Comparison of ENCODE assay signal across 29 cellular contexts in genomic region chr20:52349806-52350205, GRCh38.
"Had no signal": no experiment of that assay in that cellular context is flagged by ENCODE, and none has a peak within 500 bp of the region (broad histone marks: within the 10 kb centered on the region; RNA-seq: fewer than 3 reads in every experiment).

No MANE protein-coding gene starts in this region.

- H3K4me1 ChIP-seq: ascending aorta, breast epithelium, colonic mucosa had no signal

- H3K9me3 ChIP-seq: breast epithelium, colonic mucosa had no signal

- H3K36me3 ChIP-seq: ascending aorta, breast epithelium, cardiac muscle cell, colonic mucosa, heart left ventricle, WERI-Rb-1 had no signal

- H3K27me3 ChIP-seq: ascending aorta, breast epithelium, cardiac muscle cell, colonic mucosa, heart left ventricle had no signal

- H3K27ac ChIP-seq: ascending aorta, breast epithelium, cardiac muscle cell, colonic mucosa, epithelial cell of prostate, heart left ventricle, WERI-Rb-1 had no signal

- H3K4me3 ChIP-seq: ascending aorta, breast epithelium, cardiac muscle cell, colonic mucosa, heart left ventricle had no signal

- DNase-seq: activated B cell treated with CpG ODN at 0.5 μM for 24 hours; activated CD4-positive, alpha-beta T cell treated with anti-CD3 and anti-CD28 coated beads for 48 hours; activated CD4-positive, alpha-beta T cell treated with anti-CD3 and anti-CD28 coated beads, Interleukin-2, amount 50 U/mL, for 1 hour; activated CD4-positive, alpha-beta T cell treated with anti-CD3 and anti-CD28 coated beads, Interleukin-2, amount 50 U/mL, for 48 hours; activated CD8-positive, alpha-beta memory T cell treated with anti-CD3 and anti-CD28 coated beads for 24 hours; activated CD8-positive, alpha-beta T cell treated with anti-CD3 and anti-CD28 coated beads for 36 hours; activated effector memory CD4-positive, alpha-beta T cell treated with Interleukin-2 at 50 U/mL for 16 hours; activated gamma-delta T cell treated with Interleukin-2 at 50 U/mL for 16 hours; activated naive CD4-positive, alpha-beta T cell treated with anti-CD3 and anti-CD28 coated beads, Interleukin-2, amount 50 U/mL, for 16 hours; activated naive CD4-positive, alpha-beta T cell treated with Interleukin-2 at 50 U/mL for 16 hours; activated naive CD8-positive, alpha-beta T cell treated with anti-CD3 and anti-CD28 coated beads for 36 hours; activated naive CD8-positive, alpha-beta T cell treated with anti-CD3 and anti-CD28 coated beads, Interleukin-2, amount 50 U/mL, for 24 hours; activated T-cell treated with anti-CD3 and anti-CD28 coated beads, Interleukin-2, amount 50 U/mL, for 4 hours; central memory CD4-positive, alpha-beta T cell; cerebellar nuclear complex; colonic mucosa; effector CD4-positive, alpha-beta T cell; effector memory CD8-positive, alpha-beta T cell; foreskin fibroblast; glutamatergic neuron; heart left ventricle; T-helper 1 cell; T-helper 17 cell; T1000; WERI-Rb-1 had no signal
